ENCODE assay signal across 8 cellular contexts in genomic region chr9:112925058-112925641, GRCh38. TPM values are rescaled to one million over a fixed set of nuclear protein-coding genes. Genes with fewer than 3 reads are reported as not detected.
DNase-seq lines count a peak whose midpoint lies in the region; ATAC-seq and TF ChIP-seq lines count a peak whose summit lies in the region.

No MANE protein-coding gene starts in this region.

- TF ChIP-seq CTCF in fibroblast of villous mesenchyme (IDR thresholded peaks at IDR 0.05; ENCODE audit: insufficient read depth, low read depth, low read length) = peak; percentile 45
- TF ChIP-seq CTCF in thyroid gland (IDR thresholded peaks at IDR 0.05) = peak in 4 of 6 experiments; percentile 15 to 56 (median 44)

- H3K27me3 ChIP-seq in Karpas-422 (ENCODE audit: low read length) = no peaks in the 10 kb centered on the region
- no peaks in the 10 kb centered on the region for H3K27me3 ChIP-seq in thyroid gland
- no peaks in the 10 kb centered on the region for H3K27me3 ChIP-seq in aorta (ENCODE audit: control insufficient read depth in 1 of 2, insufficient read depth in 2 of 2, low read length in 1 of 2)

- intact Hi-C loops in thyroid gland (cut with DNase I) = no loop called here
- intact Hi-C loops in aorta (cut with DNase I) = no loop called here

- H3K9me3 ChIP-seq in Karpas-422 (ENCODE audit: low read length) = no peaks in the 10 kb centered on the region
- no peaks in the 10 kb centered on the region for H3K9me3 ChIP-seq in thyroid gland
- H3K9me3 ChIP-seq in aorta (ENCODE audit: control insufficient read depth, low read length) = no peaks in the 10 kb centered on the region

- H3K4me1 ChIP-seq in Karpas-422 (ENCODE audit: low read length) = no peaks in the 10 kb centered on the region
- no peaks in the 10 kb centered on the region for H3K4me1 ChIP-seq in thyroid gland
- H3K4me1 ChIP-seq in aorta (ENCODE audit: control insufficient read depth in 1 of 2, insufficient read depth in 2 of 2, low read length in 2 of 2) = no peaks in the 10 kb centered on the region

- no peaks in the 10 kb centered on the region for H3K9me2 ChIP-seq in Karpas-422 (replicated peaks; ENCODE audit: insufficient read depth, low read length)

- no peaks in the 10 kb centered on the region for H4K20me1 ChIP-seq in Karpas-422 (ENCODE audit: insufficient read depth, low read depth, low read length)

- H3K9ac ChIP-seq in Karpas-422 (ENCODE audit: low read length) = no peak overlapping the region

- peak; percentile 10 for DNase-seq in ELF-1 (ENCODE audit: low read depth, low spot score)
- peak; percentile 56 for DNase-seq in Karpas-422
- DNase-seq in SHP77 (lab: John Stamatoyannopoulos, UW) = peak; percentile 46 to 51
- peak; percentile 33 for DNase-seq in fibroblast of villous mesenchyme (ENCODE audit: low read depth)
- peak; percentile 6 to 11 for DNase-seq in thyroid gland
- DNase-seq in aorta = no peak
- no peak for DNase-seq in islet precursor cell

- H3K4me3 ChIP-seq in Karpas-422 (ENCODE audit: low read length) = no peak overlapping the region
- H3K4me3 ChIP-seq in fibroblast of villous mesenchyme (ENCODE audit: low read depth, low read length) = no peak overlapping the region
- no peak overlapping the region for H3K4me3 ChIP-seq in thyroid gland (replicated peaks in 1 of 3)
- H3K4me3 ChIP-seq in aorta (ENCODE audit: low read length in 2 of 2) = no peak overlapping the region

- no peak for TF ChIP-seq POLR2A in thyroid gland (IDR thresholded peaks at IDR 0.05)

- no peak for ATAC-seq in GM18873 (IDR thresholded peaks at IDR 0.05; ENCODE audit: low FRiP score, unreplicated experiment)
- ATAC-seq in aorta (ENCODE audit: low FRiP score) = no peak

- H3K27ac ChIP-seq in Karpas-422 (ENCODE audit: low read length) (no peak overlapping the region), thyroid gland (no peak overlapping the region), aorta (ENCODE audit: low read depth in 1 of 2, low read length in 2 of 2) (no peak overlapping the region)

- no peak overlapping the region for H2AFZ ChIP-seq in Karpas-422 (ENCODE audit: low read length)

- H3K79me2 ChIP-seq in Karpas-422 (ENCODE audit: low read length) = no peaks in the 10 kb centered on the region

- no peaks in the 10 kb centered on the region for H3K36me3 ChIP-seq in Karpas-422 (ENCODE audit: insufficient read depth, low read length)
- H3K36me3 ChIP-seq in thyroid gland = no peaks in the 10 kb centered on the region
- H3K36me3 ChIP-seq in aorta (ENCODE audit: control insufficient read depth in 1 of 2, insufficient read depth in 2 of 2, low read length in 1 of 2) = no peaks in the 10 kb centered on the region

- H3K4me2 ChIP-seq in Karpas-422 (ENCODE audit: low read depth, low read length, poor library complexity, severe bottlenecking) = no peak overlapping the region

- 25 to 27% methylated on average over 8 of the region's 8 CpGs for WGBS in thyroid gland, 2 donors
- 29 to 30% methylated on average over 8 of the region's 8 CpGs for WGBS in aorta, 2 donors

RNA-seq across cellular contexts. Expression of gene SLC46A2, which starts 34.5 kb away (rescaled TPM):
- total RNA-seq in Karpas-422 (2014; rRNA removed; shearing (Covaris generic); ENCODE audit: low replicate concordance) = not detected in 2 replicates
- total RNA-seq in fibroblast of villous mesenchyme (not detected in 2 replicates), thyroid gland (under 1 TPM in 1 of 4 donors, not detected in 3; 0.27 TPM), aorta (under 1 TPM in 1 of 2 donors, not detected in 1; 0.18 TPM)
- polyA plus RNA-seq in aorta = not detected

Comparison
In these comparisons a context has a peak if more than half of its experiments do, and no peak if none do; other contexts are left out.
1. DNase-seq: peak in ELF-1 (single experiment), Karpas-422 (single experiment), SHP77 (2 of 2), fibroblast of villous mesenchyme (single experiment) and thyroid gland (2 of 2); none in aorta (0 of 2) and islet precursor cell (single experiment).